8 cellular contexts compared by ENCODE assay signal in genomic region chr10:113680172-113681111, GRCh38. TPM values are rescaled to one million over a fixed set of nuclear protein-coding genes. Genes with fewer than 3 reads are reported as not detected.
DNase-seq lines count a peak whose midpoint lies in the region; ATAC-seq and TF ChIP-seq lines count a peak whose summit lies in the region.

No MANE protein-coding gene starts in this region.

- H3K27ac Mint-ChIP-seq in GM23338 = peak overlapping the region; percentile 38
- peak overlapping the region; percentile 90 for H3K27ac Mint-ChIP-seq in dendritic cell treated with granulocyte-macrophage colony-stimulating factor and Interleukin-4, amounts not matched to agents 40 ng/mL and 50 ng/mL, for 4 days

- POLR2A ChIA-PET in GM10248 (lab: Yijun Ruan, JAX) = interaction anchor here (0.8 kb wide), 1 partner anchor 489 kb away, joined by 8 read pairs; no protein-coding TSS in a partner anchor

- H3K79me2 ChIP-seq in GM23338 (replicated peaks; ENCODE audit: insufficient read depth) (peaks cover 13% of the 10 kb centered on the region; the same call in 1 of the 2 replicates), Karpas-422 (ENCODE audit: low read length) (peaks cover 49% of the 10 kb centered on the region)

- peak overlapping the region; percentile 98 for H3K4me3 ChIP-seq in GM23338
- peak overlapping the region; percentile 83 for H3K4me3 ChIP-seq in Karpas-422 (ENCODE audit: low read length)
- H3K4me3 ChIP-seq in WI38 (ENCODE audit: low read depth, low read length) = peak overlapping the region; percentile 96
- peak overlapping the region; percentile 77 to 95 (median 79) for H3K4me3 ChIP-seq in liver (ENCODE audit: low read depth in 1 of 3, low read length in 3 of 3)

- intact Hi-C loops in dendritic cell treated with granulocyte-macrophage colony-stimulating factor and Interleukin-4, amounts not matched to agents 40 ng/mL and 50 ng/mL, for 4 days (cut with micrococcal nuclease) = loop anchor here (2.0 kb wide), 1 partner anchor 14 kb away; no protein-coding TSS in a partner anchor

- no peaks in the 10 kb centered on the region for H3K36me3 ChIP-seq in GM23338 (ENCODE audit: insufficient read depth)
- H3K36me3 ChIP-seq in Karpas-422 (ENCODE audit: insufficient read depth, low read length) = no peaks in the 10 kb centered on the region
- H3K36me3 ChIP-seq in liver (ENCODE audit: control insufficient read depth in 4 of 4, insufficient read depth in 3 of 4, low read depth in 1 of 4, low read length in 3 of 4) = peaks cover 0 to 3% (median 0%) of the 10 kb centered on the region in 4 donors

- H3F3A ChIP-seq in GM23338 (replicated peaks; ENCODE audit: low read depth) = no peaks in the 10 kb centered on the region

- H3K27me3 ChIP-seq in GM23338 (ENCODE audit: insufficient read depth) (peaks cover 14% of the 10 kb centered on the region), Karpas-422 (ENCODE audit: low read length) (no peaks in the 10 kb centered on the region), liver (ENCODE audit: control insufficient read depth in 4 of 4, insufficient read depth in 4 of 4, low read length in 3 of 4) (no peaks in the 10 kb centered on the region)

- no peaks in the 10 kb centered on the region for H3K9me3 Mint-ChIP-seq in GM23338
- peaks cover 10% of the 10 kb centered on the region for H3K9me3 Mint-ChIP-seq in dendritic cell treated with granulocyte-macrophage colony-stimulating factor and Interleukin-4, amounts not matched to agents 40 ng/mL and 50 ng/mL, for 4 days

- peak; percentile 35 for DNase-seq in GM10248 (ENCODE audit: extremely low spot score)
- peak; percentile 47 for DNase-seq in GM23338 (ENCODE audit: low spot score)
- DNase-seq in Karpas-422 = peak; percentile 69
- peak; percentile 11 to 20 for DNase-seq in stimulated activated CD8-positive, alpha-beta memory T cell treated with anti-CD3 and anti-CD28 coated beads, Interleukin-2, amount 100 ng/mL, for 48 hours (ENCODE audit: low read depth in 2 of 2)
- DNase-seq in COLO829 (ENCODE audit: low spot score) = no peak

- peaks cover 10% of the 10 kb centered on the region for H3K27me3 Mint-ChIP-seq in GM23338 (ENCODE audit: insufficient read depth, low read depth, poor library complexity)
- H3K27me3 Mint-ChIP-seq in dendritic cell treated with granulocyte-macrophage colony-stimulating factor and Interleukin-4, amounts not matched to agents 40 ng/mL and 50 ng/mL, for 4 days = peaks cover 5% of the 10 kb centered on the region

- H3K9me3 ChIP-seq in Karpas-422 (ENCODE audit: low read length) (no peaks in the 10 kb centered on the region), liver (ENCODE audit: control insufficient read depth in 4 of 4, low read length in 3 of 4) (no peaks in the 10 kb centered on the region)

- CTCF ChIA-PET in GM10248 (lab: Yijun Ruan, JAX) = interaction anchor here (1.1 to 2.5 kb wide), 9 partner anchors 12 to 169 kb away, joined by 3 to 9 read pairs (median 4); no protein-coding TSS in a partner anchor

- H3K9ac ChIP-seq in Karpas-422 (ENCODE audit: low read length) (peak overlapping the region; percentile 80), liver (ENCODE audit: low read depth in 1 of 2, low read length in 2 of 2) (peak overlapping the region; percentile 21 to 97)

- ATAC-seq in GM23338 = no peak; the same call in none of the 3 replicates

- TF ChIP-seq RAD21 in liver (IDR thresholded peaks at IDR 0.05) = no peak

- H3K27ac ChIP-seq in GM23338 (ENCODE audit: low read depth) = peak overlapping the region; percentile 74; the same call in 1 of the 2 replicates
- peak overlapping the region; percentile 47 for H3K27ac ChIP-seq in Karpas-422 (ENCODE audit: low read length)
- peak overlapping the region; percentile 84 to 99 for H3K27ac ChIP-seq in liver (ENCODE audit: low read depth in 1 of 2, low read length in 2 of 2)

- no peaks in the 10 kb centered on the region for H3K9me2 ChIP-seq in GM23338 (ENCODE audit: insufficient read depth)
- no peaks in the 10 kb centered on the region for H3K9me2 ChIP-seq in Karpas-422 (replicated peaks; ENCODE audit: insufficient read depth, low read length)

- H3K4me3 Mint-ChIP-seq in GM23338 = peak overlapping the region; percentile 89
- peak overlapping the region; percentile 88 for H3K4me3 Mint-ChIP-seq in dendritic cell treated with granulocyte-macrophage colony-stimulating factor and Interleukin-4, amounts not matched to agents 40 ng/mL and 50 ng/mL, for 4 days

- H4K20me1 ChIP-seq in GM23338 (replicated peaks; ENCODE audit: insufficient read depth) (peaks cover 9% of the 10 kb centered on the region; the same call in 1 of the 2 replicates), Karpas-422 (ENCODE audit: insufficient read depth, low read depth, low read length) (no peaks in the 10 kb centered on the region)

- H2AFZ ChIP-seq in GM23338 (peak overlapping the region; percentile 100), Karpas-422 (ENCODE audit: low read length) (peak overlapping the region; percentile 96)

- peaks cover 10% of the 10 kb centered on the region; the same call in 1 of the 3 replicates for H3K4me1 Mint-ChIP-seq in GM23338
- H3K4me1 Mint-ChIP-seq in dendritic cell treated with granulocyte-macrophage colony-stimulating factor and Interleukin-4, amounts not matched to agents 40 ng/mL and 50 ng/mL, for 4 days (ENCODE audit: low read depth) = peaks cover 52% of the 10 kb centered on the region

- H3K4me1 ChIP-seq in GM23338 (ENCODE audit: insufficient read depth) (peaks cover 8% of the 10 kb centered on the region; the same call in 1 of the 2 replicates), Karpas-422 (ENCODE audit: low read length) (peaks cover 24% of the 10 kb centered on the region), liver (ENCODE audit: control insufficient read depth in 4 of 4, insufficient read depth in 4 of 4, low read length in 3 of 4) (peaks cover 4 to 28% (median 7%) of the 10 kb centered on the region in 4 donors)

- H3K36me3 Mint-ChIP-seq in GM23338 (ENCODE audit: low read depth) = peaks cover 10% of the 10 kb centered on the region; the same call in 1 of the 3 replicates
- peaks cover 25% of the 10 kb centered on the region for H3K36me3 Mint-ChIP-seq in dendritic cell treated with granulocyte-macrophage colony-stimulating factor and Interleukin-4, amounts not matched to agents 40 ng/mL and 50 ng/mL, for 4 days (ENCODE audit: low read depth)

- TF ChIP-seq CTCF in GM10248 (IDR thresholded peaks at IDR 0.05; ENCODE audit: control extremely low read depth, extremely low read depth, low read depth, missing control alignments) (no peak), GM23338 (conservative IDR thresholded peaks at IDR 0.05; ENCODE audit: low read depth in 2 of 2) (no peak), WI38 (IDR thresholded peaks at IDR 0.05; ENCODE audit: low read depth, low read length) (no peak), liver (IDR thresholded peaks at IDR 0.05; ENCODE audit: low read depth, low read length, missing input control) (no peak)

- WGBS in liver = 2% methylated on average over 29 of the region's 29 CpGs

- peak overlapping the region; percentile 98 for H3K4me2 ChIP-seq in GM23338
- peak overlapping the region; percentile 86 for H3K4me2 ChIP-seq in Karpas-422 (ENCODE audit: low read depth, low read length, poor library complexity, severe bottlenecking)

TF ChIP-seq in GM23338, 12 proteins besides CTCF, POLR2A, EP300 and RAD21 (continues in another document):
- no peak for TF ChIP-seq EZH2 (IDR thresholded peaks at IDR 0.05; ENCODE audit: low read depth, unreplicated experiment)

TF ChIP-seq in liver, 16 proteins besides CTCF, POLR2A, EP300 and RAD21 (continues in another document):
- TF ChIP-seq HNF4G (IDR thresholded peaks at IDR 0.05) (no peak), NR2F2 (IDR thresholded peaks at IDR 0.05) (no peak), GABPA (IDR thresholded peaks at IDR 0.05 in 1 of 2, conservative IDR thresholded peaks at IDR 0.05 in 1 of 2) (no peak), FOXA1 (IDR thresholded peaks at IDR 0.05) (no peak), REST (IDR thresholded peaks at IDR 0.05) (no peak)

RNA-seq across cellular contexts. Expression of gene CASP7, which starts 0.7 kb away (rescaled TPM):
- 5.7 and 7.0 TPM in 2 replicates for total RNA-seq in GM23338 (2014; rRNA removed; shearing (Covaris generic))
- 2.1 and 2.5 TPM in 2 replicates for polyA plus RNA-seq in GM23338 (2016; fragmentation: Nextera tagmentation; extraction: Ambion mirVana)
- 9.9 and 15.3 TPM in 2 replicates for total RNA-seq in Karpas-422 (2014; rRNA removed; shearing (Covaris generic); ENCODE audit: low replicate concordance)
- 10 to 100 TPM in 1 of 2 donors, 1 to 10 TPM in 1; 8.8 to 25.0 TPM for total RNA-seq in liver
- polyA plus RNA-seq in liver = 10 to 100 TPM in 1 of 2 donors, 1 to 10 TPM in 1; 9.9 to 12.9 TPM

RNA-seq across cellular contexts. Expression of gene NRAP, which starts 16.6 kb away (rescaled TPM):
- total RNA-seq in GM23338 (2014; rRNA removed; shearing (Covaris generic)) = not detected in 2 replicates
- polyA plus RNA-seq in GM23338 (2016; fragmentation: Nextera tagmentation; extraction: Ambion mirVana) = not detected in 2 replicates
- total RNA-seq in Karpas-422 (2014; rRNA removed; shearing (Covaris generic); ENCODE audit: low replicate concordance) = 0.04 TPM in 1 of 2 replicates, not detected in the other
- under 1 TPM; 0.05 to 0.08 TPM for total RNA-seq in liver
- under 1 TPM; 0.12 to 0.13 TPM for polyA plus RNA-seq in liver
